Comparison of ENCODE assay signal across 10 cellular contexts in the genomic region with DNA sequence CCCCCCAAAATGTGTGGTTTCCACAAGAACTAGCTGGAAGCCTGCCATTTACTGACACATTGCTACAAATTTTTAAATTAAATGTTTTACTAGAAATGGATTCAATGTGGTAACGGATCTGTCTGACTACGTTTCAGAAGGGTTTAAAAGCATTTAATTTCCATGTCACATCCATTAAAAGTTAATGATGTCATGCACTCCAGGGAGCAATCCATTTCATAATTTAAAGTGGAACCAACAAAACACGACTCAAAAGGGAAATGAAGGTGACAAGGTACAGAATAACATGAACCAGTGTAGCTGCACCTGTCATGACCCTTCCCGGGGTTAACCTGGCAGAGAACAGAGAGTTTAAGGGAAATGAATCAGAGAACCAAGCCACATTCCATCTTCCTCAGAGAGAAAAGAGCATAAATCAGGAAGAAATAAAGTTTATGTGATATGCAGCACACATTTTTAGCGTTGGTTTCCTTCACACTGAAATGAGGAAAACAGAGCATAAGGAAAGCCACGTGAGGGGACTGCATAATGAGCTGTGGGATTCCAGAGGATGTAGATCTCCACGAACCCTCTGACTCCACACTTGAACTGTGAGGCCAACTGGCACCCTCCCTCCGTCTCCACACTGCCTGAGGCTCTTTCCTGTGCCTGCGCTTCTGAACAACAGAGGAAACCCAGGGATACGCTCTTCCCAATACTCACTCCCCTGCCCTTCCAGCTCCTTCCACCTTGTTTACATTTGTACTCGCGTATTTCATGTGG.
DNase-seq lines count a peak whose midpoint lies in the region; ATAC-seq and TF ChIP-seq lines count a peak whose summit lies in the region.
"Had no signal": no experiment of that assay in that cellular context is flagged by ENCODE, and none has a peak within 500 bp of the region (broad histone marks: within the 10 kb centered on the region; RNA-seq: fewer than 3 reads in every experiment).

No MANE protein-coding gene starts in this region.

- TF ChIP-seq EP300 in transverse colon (IDR thresholded peaks at IDR 0.05; ENCODE audit: low read depth), result no peak

- TF ChIP-seq CTCF in fibroblast of the aortic adventitia (IDR thresholded peaks at IDR 0.05; ENCODE audit: insufficient read depth, low read length), result no peak
- no peak for TF ChIP-seq CTCF in osteoblast (IDR thresholded peaks at IDR 0.05; ENCODE audit: extremely low read depth, low read depth, low read length)
- TF ChIP-seq CTCF in transverse colon (IDR thresholded peaks at IDR 0.05), result no peak

- H3K27ac ChIP-seq in osteoblast (ENCODE audit: low read depth, low read length) (no peak overlapping the region), transverse colon (no peak overlapping the region)

- ATAC-seq in activated CD4-positive, alpha-beta T cell treated with anti-CD3 and anti-CD28 coated beads for 36 hours, result no peak
- ATAC-seq: GM12878 had no signal

- peaks cover 10% of the 10 kb centered on the region for H3K27me3 Mint-ChIP-seq in activated CD4-positive, alpha-beta T cell treated with anti-CD3 and anti-CD28 coated beads for 36 hours

- in situ Hi-C loops in transverse colon (cut with MboI; ENCODE audit: low pct_ligation_motif_present in 1 of 4, low pct_unique_long_range_greater_than_20kb in 1 of 4, low sequenced_read_pairs in 3 of 4), result no loop called here

- intact Hi-C loops in activated CD4-positive, alpha-beta T cell treated with anti-CD3 and anti-CD28 coated beads for 36 hours (cut with DNase I, micrococcal nuclease), result no loop called here
- intact Hi-C loops in transverse colon (cut with DNase I; ENCODE audit: low total_unique reads), result no loop called here

- no peaks in the 10 kb centered on the region for H3K27me3 ChIP-seq in osteoblast (ENCODE audit: insufficient read depth, low read length)
- H3K27me3 ChIP-seq in transverse colon, result no peaks in the 10 kb centered on the region

- peak overlapping the region; percentile 95 for H3K4me2 ChIP-seq in osteoblast (ENCODE audit: insufficient read depth, low read length)

- H3K4me1 ChIP-seq in osteoblast (ENCODE audit: insufficient read depth, low read length) (peaks cover 10% of the 10 kb centered on the region), transverse colon (peaks cover 0 to 5% (median 0%) of the 10 kb centered on the region in 4 donors)

- CTCF ChIA-PET in activated CD4-positive, alpha-beta T cell treated with anti-CD3 and anti-CD28 coated beads for 36 hours (lab: Charles Lee), result interaction anchor here (0.9 to 1.4 kb wide), 3 partner anchors 11 to 559 kb away, joined by 3 to 4 read pairs (median 3); no protein-coding TSS in a partner anchor

- H4K20me1 ChIP-seq in osteoblast (ENCODE audit: insufficient read depth, low read length), result no peaks in the 10 kb centered on the region

- H3K9me3 Mint-ChIP-seq in activated CD4-positive, alpha-beta T cell treated with anti-CD3 and anti-CD28 coated beads for 36 hours (ENCODE audit: low read depth), result peaks cover 9% of the 10 kb centered on the region

- H3K79me2 ChIP-seq in osteoblast (ENCODE audit: insufficient read depth, low read length), result no peaks in the 10 kb centered on the region

- POLR2A ChIA-PET in activated CD4-positive, alpha-beta T cell treated with anti-CD3 and anti-CD28 coated beads for 36 hours (lab: Charles Lee), result no interaction called here

- WGBS in transverse colon (ENCODE audit: low coverage in 1 of 2), 2 donors, result 28 to 40% methylated on average over 7 to 12 of the region's 12 CpGs

- no peaks in the 10 kb centered on the region for H3K9me3 ChIP-seq in osteoblast (ENCODE audit: low read depth, low read length)
- no peaks in the 10 kb centered on the region for H3K9me3 ChIP-seq in transverse colon

- H3K36me3 Mint-ChIP-seq in activated CD4-positive, alpha-beta T cell treated with anti-CD3 and anti-CD28 coated beads for 36 hours (ENCODE audit: low read depth), result no peaks in the 10 kb centered on the region

- DNase-seq in ELR (ENCODE audit: low read depth), result peak; percentile 83
- DNase-seq in NCI-H460 (ENCODE audit: extremely low read depth, low read depth), result peak; percentile 16
- DNase-seq in fibroblast of the aortic adventitia (ENCODE audit: low read depth), result peak; percentile 61
- DNase-seq in osteoblast (ENCODE audit: insufficient read length, low spot score, missing footprints), result no peak
- DNase-seq in T1000 (lab: John Stamatoyannopoulos, UW), result no peak
- no peak for DNase-seq in activated CD4-positive, alpha-beta T cell treated with anti-CD3 and anti-CD28 coated beads for 36 hours
- no peak for DNase-seq in erythroblast (lab: John Stamatoyannopoulos, UW)
- no peak for DNase-seq in transverse colon
- DNase-seq: T-helper 2 cell had no signal

- H3K36me3 ChIP-seq in osteoblast (ENCODE audit: insufficient read depth, low read length) (no peaks in the 10 kb centered on the region), transverse colon (no peaks in the 10 kb centered on the region)

- H3K4me3 Mint-ChIP-seq in activated CD4-positive, alpha-beta T cell treated with anti-CD3 and anti-CD28 coated beads for 36 hours, result no peak overlapping the region

- no peaks in the 10 kb centered on the region for H3K4me1 Mint-ChIP-seq in activated CD4-positive, alpha-beta T cell treated with anti-CD3 and anti-CD28 coated beads for 36 hours

- H2AFZ ChIP-seq in osteoblast (ENCODE audit: low read length), result peak overlapping the region; percentile 97

- H3K27ac Mint-ChIP-seq in activated CD4-positive, alpha-beta T cell treated with anti-CD3 and anti-CD28 coated beads for 36 hours, result no peak overlapping the region

- no peak for TF ChIP-seq POLR2A in erythroblast (IDR thresholded peaks at IDR 0.05; ENCODE audit: low read length)
- no peak for TF ChIP-seq POLR2A in transverse colon (IDR thresholded peaks at IDR 0.05)

- peak overlapping the region; percentile 1 for H3K4me3 ChIP-seq in fibroblast of the aortic adventitia (ENCODE audit: low read depth, low read length)
- peak overlapping the region; percentile 68 for H3K4me3 ChIP-seq in osteoblast (ENCODE audit: insufficient read depth, low read length)
- no peak overlapping the region for H3K4me3 ChIP-seq in transverse colon
- H3K4me3 ChIP-seq: GM12878 had no signal

Comparison
In these comparisons a context has a peak if more than half of its experiments do, and no peak if none do; other contexts are left out.
1. DNase-seq: peak in ELR (single experiment), NCI-H460 (single experiment) and fibroblast of the aortic adventitia (single experiment); none in osteoblast (single experiment), T1000 (single experiment), activated CD4-positive, alpha-beta T cell treated with anti-CD3 and anti-CD28 coated beads for 36 hours (single experiment), erythroblast (0 of 2) and transverse colon (single experiment).
2. H3K4me3 ChIP-seq: peak in fibroblast of the aortic adventitia (single experiment) and osteoblast (single experiment); none in transverse colon (0 of 4).